In genomic region chr1:156591181-156591431, GRCh38 we compare ENCODE assay signal across 8 cellular contexts. TPM values are rescaled to one million over a fixed set of nuclear protein-coding genes. Genes with fewer than 3 reads are reported as not detected.
DNase-seq lines count a peak whose midpoint lies in the region; ATAC-seq, FAIRE-seq and TF ChIP-seq lines count a peak whose summit lies in the region.

No MANE protein-coding gene starts in this region.

- H3K9me3 ChIP-seq in heart right ventricle (no peaks in the 10 kb centered on the region), HepG2 (ENCODE audit: low read length) (no peaks in the 10 kb centered on the region)

- H3K27me3 Mint-ChIP-seq in activated naive CD8-positive, alpha-beta T cell treated with anti-CD3 and anti-CD28 coated beads, Interleukin-2, amount 10 ng/mL, durations not matched to agents 7 days and 5 days: no peaks in the 10 kb centered on the region
- no peaks in the 10 kb centered on the region for H3K27me3 Mint-ChIP-seq in type B pancreatic cell

- H3K79me2 ChIP-seq in HepG2 (ENCODE audit: insufficient read depth, low read length): peaks cover 3% of the 10 kb centered on the region

- WGBS in heart right ventricle, 2 donors: 27 to 32% methylated on average over 6 of the region's 6 CpGs
- WGBS in HepG2 (ENCODE audit: low lambda C conversion rate): 0% methylated on average over 6 of the region's 6 CpGs

- H3K36me3 Mint-ChIP-seq in activated naive CD8-positive, alpha-beta T cell treated with anti-CD3 and anti-CD28 coated beads, Interleukin-2, amount 10 ng/mL, durations not matched to agents 7 days and 5 days: peaks cover 6% of the 10 kb centered on the region
- peaks cover 5% of the 10 kb centered on the region for H3K36me3 Mint-ChIP-seq in type B pancreatic cell

- no peaks in the 10 kb centered on the region for H4K20me1 ChIP-seq in HepG2 (ENCODE audit: insufficient read depth, low read length)

- no peaks in the 10 kb centered on the region for H3K27me3 ChIP-seq in heart right ventricle
- H3K27me3 ChIP-seq in HepG2 (ENCODE audit: control insufficient read depth in 1 of 2, insufficient read depth in 2 of 2, low read length in 2 of 2): peaks cover 0 to 1% of the 10 kb centered on the region in 2 experiments; a peak in 1 of 5 replicates

- no peak for TF ChIP-seq POLR2A in HepG2 (IDR thresholded peaks at IDR 0.05; ENCODE audit: insufficient read depth in 1 of 2, low read depth in 2 of 2, low read length in 2 of 2)

- intact Hi-C loops in heart right ventricle (cut with DNase I) (loop anchor here in 5 of 10 donors (5.0 to 10.0 kb wide), 5 partner anchors 84 to 139 kb away; partner anchors contain the start of gene MEF2D (in 1 of the 5)), Right ventricle myocardium superior (cut with DNase I) (loop anchor here (10.0 kb wide), 1 partner anchor 116 kb away; no protein-coding TSS in a partner anchor), HepG2 (cut with micrococcal nuclease; ENCODE audit: unreplicated experiment) (no loop called here)

- H3K27ac ChIP-seq in heart right ventricle: peak overlapping the region; percentile 74 to 92 (median 86)
- peak overlapping the region; percentile 54 for H3K27ac ChIP-seq in HepG2 (ENCODE audit: extremely low read length, insufficient read depth, low read length)

- peak overlapping the region; percentile 59 to 97 (median 81) for H3K4me3 ChIP-seq in heart right ventricle
- H3K4me3 ChIP-seq in HepG2 (replicated peaks in 1 of 3; ENCODE audit: insufficient read depth in 1 of 3, low read depth in 2 of 3, low read length in 3 of 3): peak overlapping the region; percentile 73 to 86 (median 81)

- CTCF ChIA-PET in HepG2 (lab: Yijun Ruan, JAX; ENCODE audit: low intra/inter-chr PET ratio, low total read pairs): no interaction called here

- H3K27ac Mint-ChIP-seq in activated naive CD8-positive, alpha-beta T cell treated with anti-CD3 and anti-CD28 coated beads, Interleukin-2, amount 10 ng/mL, durations not matched to agents 7 days and 5 days: peak overlapping the region; percentile 80
- H3K27ac Mint-ChIP-seq in type B pancreatic cell: peak overlapping the region; percentile 90

- H3K4me3 Mint-ChIP-seq in activated naive CD8-positive, alpha-beta T cell treated with anti-CD3 and anti-CD28 coated beads, Interleukin-2, amount 10 ng/mL, durations not matched to agents 7 days and 5 days: peak overlapping the region; percentile 83
- H3K4me3 Mint-ChIP-seq in type B pancreatic cell: peak overlapping the region; percentile 91

- H2AFZ ChIP-seq in HepG2 (ENCODE audit: low read length): peak overlapping the region; percentile 78

- DNase-seq in heart right ventricle (no peak), Right ventricle myocardium superior (no peak), HepG2 (ENCODE audit: low spot score) (no peak), type B pancreatic cell (ENCODE audit: extremely low spot score, unreplicated experiment) (no peak), ureter (ENCODE audit: low spot score) (no peak), amygdala (lab: John Stamatoyannopoulos, UW) (no peak)
- DNase-seq in activated naive CD8-positive, alpha-beta T cell treated with anti-CD3 and anti-CD28 coated beads, Interleukin-2, amount 10 ng/mL, durations not matched to agents 7 days and 5 days: no peak

- H3K36me3 ChIP-seq in heart right ventricle: peaks cover 0 to 36% (median 19%) of the 10 kb centered on the region in 9 donors
- peaks cover 0 to 21% of the 10 kb centered on the region in 2 experiments; a peak in 3 of 5 replicates for H3K36me3 ChIP-seq in HepG2 (replicated peaks in 1 of 2; ENCODE audit: control insufficient read depth in 1 of 2, insufficient read depth in 2 of 2, low read length in 2 of 2)

- TF ChIP-seq CTCF in heart right ventricle (IDR thresholded peaks at IDR 0.05): no peak
- TF ChIP-seq CTCF in HepG2 (CRISPR knock-in tag; IDR thresholded peaks at IDR 0.05): no peak
- no peak for TF ChIP-seq CTCF in type B pancreatic cell (conservative IDR thresholded peaks at IDR 0.05)

- POLR2A ChIA-PET in activated naive CD8-positive, alpha-beta T cell treated with anti-CD3 and anti-CD28 coated beads, Interleukin-2, amount 10 ng/mL, durations not matched to agents 7 days and 5 days (lab: Charles Lee): interaction anchor here (1.0 to 3.2 kb wide), 16 partner anchors 9 to 134 kb away, joined by 3 to 34 read pairs (median 6); partner anchors contain the start of genes GPATCH4, MEF2D and TTC24
- POLR2A ChIA-PET in HepG2 (lab: Yijun Ruan, JAX): interaction anchor here (1.2 to 2.3 kb wide), 7 partner anchors 9 to 134 kb away, joined by 4 to 36 read pairs (median 8); partner anchors contain the start of genes GPATCH4 and MEF2D

- H3K9me3 Mint-ChIP-seq in activated naive CD8-positive, alpha-beta T cell treated with anti-CD3 and anti-CD28 coated beads, Interleukin-2, amount 10 ng/mL, durations not matched to agents 7 days and 5 days: no peaks in the 10 kb centered on the region
- no peaks in the 10 kb centered on the region for H3K9me3 Mint-ChIP-seq in type B pancreatic cell

- peak in 1 of 8 donors; percentile 9 for ATAC-seq in heart right ventricle
- no peak for ATAC-seq in Right ventricle myocardium superior (ENCODE audit: poor library complexity)
- ATAC-seq in activated naive CD8-positive, alpha-beta T cell treated with anti-CD3 and anti-CD28 coated beads, Interleukin-2, amount 10 ng/mL, durations not matched to agents 7 days and 5 days (ENCODE audit: low read depth): no peak
- peak; percentile 37 for ATAC-seq in HepG2
- ATAC-seq in HG03457 (IDR thresholded peaks at IDR 0.05; ENCODE audit: unreplicated experiment): no peak

- in situ Hi-C loops in HepG2 (cut with HindIII; ENCODE audit: extremely low pct_ligation_motif_present, low pct_unique_long_range_greater_than_20kb): no loop called here

- H3K4me1 ChIP-seq in heart right ventricle (peaks cover 3 to 19% (median 13%) of the 10 kb centered on the region in 9 donors), HepG2 (ENCODE audit: insufficient read depth, low read length) (peaks cover 21% of the 10 kb centered on the region)

- peaks cover 20% of the 10 kb centered on the region for H3K4me1 Mint-ChIP-seq in activated naive CD8-positive, alpha-beta T cell treated with anti-CD3 and anti-CD28 coated beads, Interleukin-2, amount 10 ng/mL, durations not matched to agents 7 days and 5 days
- H3K4me1 Mint-ChIP-seq in type B pancreatic cell (ENCODE audit: unreplicated experiment): peaks cover 4% of the 10 kb centered on the region

- peak; percentile 15 for FAIRE-seq in HepG2 (lab: Jason Lieb, UNC)

- BruUV-seq in HepG2 (replicated peaks; lab: Mats Ljungman, UMichigan): no TSS peak

- no peak for TF ChIP-seq EP300 in HepG2 (IDR thresholded peaks at IDR 0.05; ENCODE audit: low read depth in 2 of 2, low read length in 2 of 2)
- TF ChIP-seq EP300 in HepG2 (CRISPR knock-in tag; IDR thresholded peaks at IDR 0.05; ENCODE audit: borderline replicate concordance): no peak

- no peak for TF ChIP-seq RAD21 in HepG2 (CRISPR knock-in tag; IDR thresholded peaks at IDR 0.05)

- H3K4me2 ChIP-seq in HepG2 (ENCODE audit: low read depth, low read length): peak overlapping the region; percentile 86

- peak overlapping the region; percentile 66 for H3K9ac ChIP-seq in HepG2 (ENCODE audit: insufficient read depth, low read depth, low read length)

RNA-seq across cellular contexts. Expression of gene NAXE, which starts 0.5 kb away (rescaled TPM):
- total RNA-seq in heart right ventricle (100 to 1,000 TPM in 9 of 10 donors, 10 to 100 TPM in 1; 93.1 to 134 (median 112) TPM), Right ventricle myocardium superior (115 TPM), HepG2 (2016; rRNA removed; fragmentation: Illumina TruSeq; extraction: Trizol) (37.9 and 59.4 TPM in 2 replicates), type B pancreatic cell (ENCODE audit: low replicate concordance) (86.3 and 98.4 TPM in 2 replicates), ureter (119 TPM)
- polyA plus RNA-seq in heart right ventricle (100 to 1,000 TPM in 1 of 2 donors, 10 to 100 TPM in 1; 59.8 to 103 TPM), HepG2 (2011; rRNA removed) (35.0 and 39.4 TPM in 2 replicates)
- total RNA-seq in activated naive CD8-positive, alpha-beta T cell treated with anti-CD3 and anti-CD28 coated beads, Interleukin-2, amount 10 ng/mL, durations not matched to agents 7 days and 5 days: 10 to 100 TPM; 53.8 TPM
- total RNA-seq in HepG2 (2016; cell fraction: cytosol; rRNA removed; fragmentation: Illumina TruSeq; extraction: Trizol; ENCODE audit: low read depth): 69.0 and 80.5 TPM in 2 replicates
- 32.9 and 62.3 TPM in 2 replicates for total RNA-seq in HepG2 (2016; cell fraction: insoluble cytoplasmic fraction; rRNA removed; fragmentation: Illumina TruSeq; extraction: Trizol)
- total RNA-seq in HepG2 (2016; cell fraction: membrane; rRNA removed; fragmentation: Illumina TruSeq; extraction: Trizol): 57.8 and 70.5 TPM in 2 replicates
- total RNA-seq in HepG2 (2016; cell fraction: nucleus; rRNA removed; fragmentation: Illumina TruSeq; extraction: Trizol): 36.6 and 46.8 TPM in 2 replicates
- 44.6 and 54.4 TPM in 2 replicates for polyA plus RNA-seq in HepG2 (2011; cell fraction: cytosol; rRNA removed)
- 28.8 and 37.7 TPM in 2 replicates for polyA plus RNA-seq in HepG2 (2011; cell fraction: nucleus; rRNA removed)
- 37.1 and 42.0 TPM in 2 replicates for polyA plus RNA-seq in HepG2 (2012)
- polyA plus RNA-seq in HepG2 (2016; cell fraction: cytosol; fragmentation: Illumina TruSeq; extraction: Trizol; ENCODE audit: low read depth): 109 and 132 TPM in 2 replicates
- 38.4 and 48.9 TPM in 2 replicates for polyA plus RNA-seq in HepG2 (2016; cell fraction: insoluble cytoplasmic fraction; fragmentation: Illumina TruSeq; extraction: Trizol; ENCODE audit: low read depth)
- 78.1 and 86.6 TPM in 2 replicates for polyA plus RNA-seq in HepG2 (2016; cell fraction: membrane; fragmentation: Illumina TruSeq; extraction: Trizol; ENCODE audit: low read depth)
- 64.6 and 71.1 TPM in 2 replicates for polyA plus RNA-seq in HepG2 (2016; cell fraction: nucleus; fragmentation: Illumina TruSeq; extraction: Trizol; ENCODE audit: insufficient read depth, low read depth)
- 43.3 and 215 TPM in 2 replicates for polyA minus RNA-seq in HepG2 (2011; rRNA and poly(A)+ RNA removed; ENCODE audit: low replicate concordance)
- 15.2 and 16.5 TPM in 2 replicates for polyA minus RNA-seq in HepG2 (2011; cell fraction: cytosol; rRNA and poly(A)+ RNA removed)
- polyA minus RNA-seq in HepG2 (2011; cell fraction: nucleus; rRNA and poly(A)+ RNA removed): 15.8 and 22.0 TPM in 2 replicates

RNA-seq across cellular contexts. Expression of gene GPATCH4, which starts 10.2 kb away (rescaled TPM):
- total RNA-seq in heart right ventricle (10 to 100 TPM in 9 of 10 donors, 1 to 10 TPM in 1; 9.3 to 25.4 (median 13.3) TPM), Right ventricle myocardium superior (15.9 TPM), HepG2 (2016; rRNA removed; fragmentation: Illumina TruSeq; extraction: Trizol) (37.9 and 43.4 TPM in 2 replicates), type B pancreatic cell (ENCODE audit: low replicate concordance) (22.4 and 30.7 TPM in 2 replicates), ureter (42.5 TPM)
- polyA plus RNA-seq in heart right ventricle (10 to 100 TPM; 24.1 to 34.5 TPM), HepG2 (2011; rRNA removed) (19.2 and 20.0 TPM in 2 replicates)
- 10 to 100 TPM; 29.7 to 31.1 TPM for total RNA-seq in activated naive CD8-positive, alpha-beta T cell treated with anti-CD3 and anti-CD28 coated beads, Interleukin-2, amount 10 ng/mL, durations not matched to agents 7 days and 5 days
- total RNA-seq in HepG2 (2016; cell fraction: cytosol; rRNA removed; fragmentation: Illumina TruSeq; extraction: Trizol; ENCODE audit: low read depth): 7.3 and 7.7 TPM in 2 replicates
- total RNA-seq in HepG2 (2016; cell fraction: insoluble cytoplasmic fraction; rRNA removed; fragmentation: Illumina TruSeq; extraction: Trizol): 37.1 and 46.1 TPM in 2 replicates
- total RNA-seq in HepG2 (2016; cell fraction: membrane; rRNA removed; fragmentation: Illumina TruSeq; extraction: Trizol): 22.7 and 24.7 TPM in 2 replicates
- 36.6 and 38.1 TPM in 2 replicates for total RNA-seq in HepG2 (2016; cell fraction: nucleus; rRNA removed; fragmentation: Illumina TruSeq; extraction: Trizol)
- 13.1 and 21.0 TPM in 2 replicates for polyA plus RNA-seq in HepG2 (2011; cell fraction: cytosol; rRNA removed)
- polyA plus RNA-seq in HepG2 (2011; cell fraction: nucleus; rRNA removed): 13.5 and 17.3 TPM in 2 replicates
- polyA plus RNA-seq in HepG2 (2012): 26.6 and 33.5 TPM in 2 replicates
- 11.1 and 11.2 TPM in 2 replicates for polyA plus RNA-seq in HepG2 (2016; cell fraction: cytosol; fragmentation: Illumina TruSeq; extraction: Trizol; ENCODE audit: low read depth)
- polyA plus RNA-seq in HepG2 (2016; cell fraction: insoluble cytoplasmic fraction; fragmentation: Illumina TruSeq; extraction: Trizol; ENCODE audit: low read depth): 79.1 and 79.7 TPM in 2 replicates
- polyA plus RNA-seq in HepG2 (2016; cell fraction: membrane; fragmentation: Illumina TruSeq; extraction: Trizol; ENCODE audit: low read depth): 22.9 and 25.6 TPM in 2 replicates
- polyA plus RNA-seq in HepG2 (2016; cell fraction: nucleus; fragmentation: Illumina TruSeq; extraction: Trizol; ENCODE audit: insufficient read depth, low read depth): 59.3 and 65.1 TPM in 2 replicates
- 24.3 and 141 TPM in 2 replicates for polyA minus RNA-seq in HepG2 (2011; rRNA and poly(A)+ RNA removed; ENCODE audit: low replicate concordance)
- 9.7 and 9.9 TPM in 2 replicates for polyA minus RNA-seq in HepG2 (2011; cell fraction: cytosol; rRNA and poly(A)+ RNA removed)
- polyA minus RNA-seq in HepG2 (2011; cell fraction: nucleus; rRNA and poly(A)+ RNA removed): 46.1 and 51.0 TPM in 2 replicates

RNA-seq across cellular contexts. Expression of gene TTC24, which starts 11.6 kb away (rescaled TPM):
- under 1 TPM in 1 of 10 donors, not detected in 9; 0.21 TPM for total RNA-seq in heart right ventricle
- under 1 TPM in 1 of 2 donors, not detected in 1; 0.03 TPM for polyA plus RNA-seq in heart right ventricle
- not detected for total RNA-seq in Right ventricle myocardium superior
- 10 to 100 TPM; 22.7 to 24.1 TPM for total RNA-seq in activated naive CD8-positive, alpha-beta T cell treated with anti-CD3 and anti-CD28 coated beads, Interleukin-2, amount 10 ng/mL, durations not matched to agents 7 days and 5 days
- total RNA-seq in HepG2 (2016; rRNA removed; fragmentation: Illumina TruSeq; extraction: Trizol): 0.13 and 0.15 TPM in 2 replicates
- not detected in 2 replicates for total RNA-seq in HepG2 (2016; cell fraction: cytosol; rRNA removed; fragmentation: Illumina TruSeq; extraction: Trizol; ENCODE audit: low read depth)
- total RNA-seq in HepG2 (2016; cell fraction: insoluble cytoplasmic fraction; rRNA removed; fragmentation: Illumina TruSeq; extraction: Trizol): 0.22 and 0.37 TPM in 2 replicates
- total RNA-seq in HepG2 (2016; cell fraction: membrane; rRNA removed; fragmentation: Illumina TruSeq; extraction: Trizol): not detected in 2 replicates
- not detected in 2 replicates for total RNA-seq in HepG2 (2016; cell fraction: nucleus; rRNA removed; fragmentation: Illumina TruSeq; extraction: Trizol)
- 0.18 and 0.30 TPM in 2 replicates for polyA plus RNA-seq in HepG2 (2011; rRNA removed)
- polyA plus RNA-seq in HepG2 (2011; cell fraction: cytosol; rRNA removed): 0.05 and 0.11 TPM in 2 replicates
- polyA plus RNA-seq in HepG2 (2011; cell fraction: nucleus; rRNA removed): 0.61 and 1.4 TPM in 2 replicates
- 0.17 TPM in 1 of 2 replicates, not detected in the other for polyA plus RNA-seq in HepG2 (2012)
- not detected in 2 replicates for polyA plus RNA-seq in HepG2 (2016; cell fraction: cytosol; fragmentation: Illumina TruSeq; extraction: Trizol; ENCODE audit: low read depth)
- not detected in 2 replicates for polyA plus RNA-seq in HepG2 (2016; cell fraction: insoluble cytoplasmic fraction; fragmentation: Illumina TruSeq; extraction: Trizol; ENCODE audit: low read depth)
- not detected in 2 replicates for polyA plus RNA-seq in HepG2 (2016; cell fraction: membrane; fragmentation: Illumina TruSeq; extraction: Trizol; ENCODE audit: low read depth)
- polyA plus RNA-seq in HepG2 (2016; cell fraction: nucleus; fragmentation: Illumina TruSeq; extraction: Trizol; ENCODE audit: insufficient read depth, low read depth): 0.60 TPM in 1 of 2 replicates, not detected in the other
- polyA minus RNA-seq in HepG2 (2011; rRNA and poly(A)+ RNA removed; ENCODE audit: low replicate concordance): 0.32 TPM in 1 of 2 replicates, not detected in the other
- not detected in 2 replicates for polyA minus RNA-seq in HepG2 (2011; cell fraction: cytosol; rRNA and poly(A)+ RNA removed)
- 0.99 TPM in 1 of 2 replicates, not detected in the other for polyA minus RNA-seq in HepG2 (2011; cell fraction: nucleus; rRNA and poly(A)+ RNA removed)
- total RNA-seq in type B pancreatic cell (ENCODE audit: low replicate concordance): not detected in 2 replicates
- total RNA-seq in ureter: not detected

RNA-seq across cellular contexts. Expression of gene IQGAP3, which starts 18.7 kb away (rescaled TPM):
- total RNA-seq in heart right ventricle (1 to 10 TPM in 3 of 10 donors, under 1 TPM in 7; 0.07 to 3.8 (median 0.39) TPM), Right ventricle myocardium superior (0.56 TPM), HepG2 (2016; rRNA removed; fragmentation: Illumina TruSeq; extraction: Trizol) (6.7 and 14.1 TPM in 2 replicates), type B pancreatic cell (ENCODE audit: low replicate concordance) (17.6 and 35.3 TPM in 2 replicates), ureter (0.68 TPM)
- polyA plus RNA-seq in heart right ventricle (under 1 TPM; 0.09 to 0.22 TPM), HepG2 (2011; rRNA removed) (12.8 and 13.5 TPM in 2 replicates)
- total RNA-seq in activated naive CD8-positive, alpha-beta T cell treated with anti-CD3 and anti-CD28 coated beads, Interleukin-2, amount 10 ng/mL, durations not matched to agents 7 days and 5 days: 10 to 100 TPM; 26.1 to 30.3 TPM
- total RNA-seq in HepG2 (2016; cell fraction: cytosol; rRNA removed; fragmentation: Illumina TruSeq; extraction: Trizol; ENCODE audit: low read depth): 0.97 and 2.0 TPM in 2 replicates
- 6.2 and 14.6 TPM in 2 replicates for total RNA-seq in HepG2 (2016; cell fraction: insoluble cytoplasmic fraction; rRNA removed; fragmentation: Illumina TruSeq; extraction: Trizol)
- total RNA-seq in HepG2 (2016; cell fraction: membrane; rRNA removed; fragmentation: Illumina TruSeq; extraction: Trizol): 2.2 and 2.4 TPM in 2 replicates
- total RNA-seq in HepG2 (2016; cell fraction: nucleus; rRNA removed; fragmentation: Illumina TruSeq; extraction: Trizol): 18.5 and 22.6 TPM in 2 replicates
- 2.4 and 3.7 TPM in 2 replicates for polyA plus RNA-seq in HepG2 (2011; cell fraction: cytosol; rRNA removed)
- polyA plus RNA-seq in HepG2 (2011; cell fraction: nucleus; rRNA removed): 79.6 and 121 TPM in 2 replicates
- polyA plus RNA-seq in HepG2 (2012): 4.8 and 7.5 TPM in 2 replicates
- 0.44 TPM in 2 replicates for polyA plus RNA-seq in HepG2 (2016; cell fraction: cytosol; fragmentation: Illumina TruSeq; extraction: Trizol; ENCODE audit: low read depth)
- polyA plus RNA-seq in HepG2 (2016; cell fraction: insoluble cytoplasmic fraction; fragmentation: Illumina TruSeq; extraction: Trizol; ENCODE audit: low read depth): 3.2 and 3.8 TPM in 2 replicates
- polyA plus RNA-seq in HepG2 (2016; cell fraction: membrane; fragmentation: Illumina TruSeq; extraction: Trizol; ENCODE audit: low read depth): 0.92 and 1.1 TPM in 2 replicates
- polyA plus RNA-seq in HepG2 (2016; cell fraction: nucleus; fragmentation: Illumina TruSeq; extraction: Trizol; ENCODE audit: insufficient read depth, low read depth): 42.8 and 43.6 TPM in 2 replicates
- polyA minus RNA-seq in HepG2 (2011; rRNA and poly(A)+ RNA removed; ENCODE audit: low replicate concordance): 22.3 and 62.6 TPM in 2 replicates
- 4.0 and 5.7 TPM in 2 replicates for polyA minus RNA-seq in HepG2 (2011; cell fraction: cytosol; rRNA and poly(A)+ RNA removed)
- 16.8 and 18.3 TPM in 2 replicates for polyA minus RNA-seq in HepG2 (2011; cell fraction: nucleus; rRNA and poly(A)+ RNA removed)

RNA-seq across cellular contexts. Expression of gene HAPLN2, which starts 28.1 kb away (rescaled TPM):
- total RNA-seq in heart right ventricle (1 to 10 TPM in 3 of 10 donors, under 1 TPM in 6, not detected in 1; 0.24 to 1.7 (median 0.77) TPM), Right ventricle myocardium superior (1.6 TPM), HepG2 (2016; rRNA removed; fragmentation: Illumina TruSeq; extraction: Trizol) (not detected in 2 replicates), type B pancreatic cell (ENCODE audit: low replicate concordance) (not detected in 2 replicates), ureter (5.6 TPM)
- polyA plus RNA-seq in heart right ventricle (1 to 10 TPM; 3.0 to 6.3 TPM), HepG2 (2011; rRNA removed) (0.09 TPM in 1 of 2 replicates, not detected in the other)
- under 1 TPM in 1 of 2 experiments, not detected in 1; 0.17 TPM for total RNA-seq in activated naive CD8-positive, alpha-beta T cell treated with anti-CD3 and anti-CD28 coated beads, Interleukin-2, amount 10 ng/mL, durations not matched to agents 7 days and 5 days
- total RNA-seq in HepG2 (2016; cell fraction: cytosol; rRNA removed; fragmentation: Illumina TruSeq; extraction: Trizol; ENCODE audit: low read depth): not detected in 2 replicates
- not detected in 2 replicates for total RNA-seq in HepG2 (2016; cell fraction: insoluble cytoplasmic fraction; rRNA removed; fragmentation: Illumina TruSeq; extraction: Trizol)
- total RNA-seq in HepG2 (2016; cell fraction: membrane; rRNA removed; fragmentation: Illumina TruSeq; extraction: Trizol): not detected in 2 replicates
- total RNA-seq in HepG2 (2016; cell fraction: nucleus; rRNA removed; fragmentation: Illumina TruSeq; extraction: Trizol): not detected in 2 replicates
- polyA plus RNA-seq in HepG2 (2011; cell fraction: cytosol; rRNA removed): not detected in 2 replicates
- 0.40 and 0.62 TPM in 2 replicates for polyA plus RNA-seq in HepG2 (2011; cell fraction: nucleus; rRNA removed)
- 0.19 TPM in 1 of 2 replicates, not detected in the other for polyA plus RNA-seq in HepG2 (2012)
- not detected in 2 replicates for polyA plus RNA-seq in HepG2 (2016; cell fraction: cytosol; fragmentation: Illumina TruSeq; extraction: Trizol; ENCODE audit: low read depth)
- polyA plus RNA-seq in HepG2 (2016; cell fraction: insoluble cytoplasmic fraction; fragmentation: Illumina TruSeq; extraction: Trizol; ENCODE audit: low read depth): not detected in 2 replicates
- polyA plus RNA-seq in HepG2 (2016; cell fraction: membrane; fragmentation: Illumina TruSeq; extraction: Trizol; ENCODE audit: low read depth): not detected in 2 replicates
- polyA plus RNA-seq in HepG2 (2016; cell fraction: nucleus; fragmentation: Illumina TruSeq; extraction: Trizol; ENCODE audit: insufficient read depth, low read depth): not detected in 2 replicates
- polyA minus RNA-seq in HepG2 (2011; rRNA and poly(A)+ RNA removed; ENCODE audit: low replicate concordance): not detected in 2 replicates
- polyA minus RNA-seq in HepG2 (2011; cell fraction: cytosol; rRNA and poly(A)+ RNA removed): not detected in 2 replicates
- not detected in 2 replicates for polyA minus RNA-seq in HepG2 (2011; cell fraction: nucleus; rRNA and poly(A)+ RNA removed)

Comparison
In these comparisons a context has a peak if more than half of its experiments do, and no peak if none do; other contexts are left out.
1. RNA of gene TTC24, which starts 11.6 kb away (total RNA-seq): 22.7 to 24.1 TPM in activated naive CD8-positive, alpha-beta T cell treated with anti-CD3 and anti-CD28 coated beads, Interleukin-2, amount 10 ng/mL, durations not matched to agents 7 days and 5 days; 0.13 to 0.37 TPM in HepG2, 0.21 TPM in heart right ventricle, not detected in Right ventricle myocardium superior (single experiment), not detected in type B pancreatic cell and not detected in ureter (single experiment); every median in the first group is over 10 times any median in the second.